11 cellular contexts compared by ENCODE assay signal in genomic region chr7:28815369-28815927, GRCh38.
DNase-seq lines count a peak whose midpoint lies in the region; ATAC-seq and TF ChIP-seq lines count a peak whose summit lies in the region.
"Had no signal": no experiment of that assay in that cellular context is flagged by ENCODE, and none has a peak within 500 bp of the region (broad histone marks: within the 10 kb centered on the region; RNA-seq: fewer than 3 reads in every experiment).

No MANE protein-coding gene starts in this region.

- H3K4me3 Mint-ChIP-seq in naive B cell (peak overlapping the region; percentile 0 to 65 (median 20)), endothelial cell (ENCODE audit: unreplicated experiment) (no peak overlapping the region), type B pancreatic cell (no peak overlapping the region)
- H3K4me3 Mint-ChIP-seq in activated CD4-positive, alpha-beta T cell treated with anti-CD3 and anti-CD28 coated beads, Interleukin-2, amount 10 ng/mL, durations not matched to agents 24 days and 14 days = no peak overlapping the region
- H3K4me3 Mint-ChIP-seq: activated naive CD8-positive, alpha-beta T cell treated with anti-CD3 and anti-CD28 coated beads, Interleukin-2, amount 50 U/mL, for 24 hours had no signal

- ATAC-seq in GM18873 (IDR thresholded peaks at IDR 0.05; ENCODE audit: low FRiP score, unreplicated experiment) (peak; percentile 21), HG02571 (IDR thresholded peaks at IDR 0.05; ENCODE audit: unreplicated experiment) (peak; percentile 42), HG03432 (IDR thresholded peaks at IDR 0.05; ENCODE audit: unreplicated experiment) (peak; percentile 47), naive B cell (ENCODE audit: low read depth in 2 of 2) (no peak)
- ATAC-seq: activated naive CD8-positive, alpha-beta T cell treated with anti-CD3 and anti-CD28 coated beads, Interleukin-2, amount 50 U/mL, for 24 hours had no signal

- no peaks in the 10 kb centered on the region for H3K36me3 Mint-ChIP-seq in naive B cell
- no peaks in the 10 kb centered on the region for H3K36me3 Mint-ChIP-seq in endothelial cell (ENCODE audit: low read depth, unreplicated experiment)
- H3K36me3 Mint-ChIP-seq in type B pancreatic cell = peaks cover 3% of the 10 kb centered on the region
- H3K36me3 Mint-ChIP-seq in activated CD4-positive, alpha-beta T cell treated with anti-CD3 and anti-CD28 coated beads, Interleukin-2, amount 10 ng/mL, durations not matched to agents 24 days and 14 days (ENCODE audit: low read depth) = no peaks in the 10 kb centered on the region

- H3K9me3 Mint-ChIP-seq in naive B cell = no peaks in the 10 kb centered on the region
- H3K9me3 Mint-ChIP-seq in endothelial cell (ENCODE audit: unreplicated experiment) = no peaks in the 10 kb centered on the region
- H3K9me3 Mint-ChIP-seq in type B pancreatic cell = no peaks in the 10 kb centered on the region
- no peaks in the 10 kb centered on the region for H3K9me3 Mint-ChIP-seq in activated CD4-positive, alpha-beta T cell treated with anti-CD3 and anti-CD28 coated beads, Interleukin-2, amount 10 ng/mL, durations not matched to agents 24 days and 14 days
- H3K9me3 Mint-ChIP-seq: activated naive CD8-positive, alpha-beta T cell treated with anti-CD3 and anti-CD28 coated beads, Interleukin-2, amount 50 U/mL, for 24 hours had no signal

- peaks cover 11 to 38% (median 37%) of the 10 kb centered on the region in 3 donors for H3K4me1 Mint-ChIP-seq in naive B cell
- H3K4me1 Mint-ChIP-seq in endothelial cell (ENCODE audit: unreplicated experiment) = no peaks in the 10 kb centered on the region
- H3K4me1 Mint-ChIP-seq in type B pancreatic cell (ENCODE audit: unreplicated experiment) = peaks cover 8% of the 10 kb centered on the region
- no peaks in the 10 kb centered on the region for H3K4me1 Mint-ChIP-seq in activated CD4-positive, alpha-beta T cell treated with anti-CD3 and anti-CD28 coated beads, Interleukin-2, amount 10 ng/mL, durations not matched to agents 24 days and 14 days

- intact Hi-C loops in activated CD4-positive, alpha-beta T cell treated with anti-CD3 and anti-CD28 coated beads, Interleukin-2, amount 10 ng/mL, durations not matched to agents 24 days and 14 days (cut with micrococcal nuclease) = no loop called here

- TF ChIP-seq CTCF in endothelial cell (IDR thresholded peaks at IDR 0.05; ENCODE audit: unreplicated experiment) = no peak
- no peak for TF ChIP-seq CTCF in type B pancreatic cell (conservative IDR thresholded peaks at IDR 0.05)

- H3K27ac Mint-ChIP-seq in naive B cell = peak overlapping the region in 5 of 6 donors; percentile 1 to 86 (median 23)
- no peak overlapping the region for H3K27ac Mint-ChIP-seq in endothelial cell (ENCODE audit: unreplicated experiment)
- no peak overlapping the region for H3K27ac Mint-ChIP-seq in type B pancreatic cell
- H3K27ac Mint-ChIP-seq in activated CD4-positive, alpha-beta T cell treated with anti-CD3 and anti-CD28 coated beads, Interleukin-2, amount 10 ng/mL, durations not matched to agents 24 days and 14 days = no peak overlapping the region
- H3K27ac Mint-ChIP-seq: activated naive CD8-positive, alpha-beta T cell treated with anti-CD3 and anti-CD28 coated beads, Interleukin-2, amount 50 U/mL, for 24 hours had no signal

- H3K27me3 Mint-ChIP-seq in naive B cell (no peaks in the 10 kb centered on the region), endothelial cell (ENCODE audit: unreplicated experiment) (peaks cover 2% of the 10 kb centered on the region), type B pancreatic cell (no peaks in the 10 kb centered on the region)
- H3K27me3 Mint-ChIP-seq in activated CD4-positive, alpha-beta T cell treated with anti-CD3 and anti-CD28 coated beads, Interleukin-2, amount 10 ng/mL, durations not matched to agents 24 days and 14 days = no peaks in the 10 kb centered on the region
- H3K27me3 Mint-ChIP-seq: activated naive CD8-positive, alpha-beta T cell treated with anti-CD3 and anti-CD28 coated beads, Interleukin-2, amount 50 U/mL, for 24 hours had no signal

- DNase-seq in naive B cell = no peak
- DNase-seq in endothelial cell (ENCODE audit: low spot score) = no peak
- DNase-seq in type B pancreatic cell (ENCODE audit: extremely low spot score, unreplicated experiment) = no peak
- DNase-seq in stimulated activated CD4-positive, alpha-beta T cell treated with anti-CD3 and anti-CD28 coated beads, Interleukin-2, amount 100 ng/mL, for 48 hours = no peak
- no peak for DNase-seq in activated CD4-positive, alpha-beta T cell treated with anti-CD3 and anti-CD28 coated beads, Interleukin-2, amount 10 ng/mL, durations not matched to agents 24 days and 14 days
- DNase-seq: activated CD4-positive, alpha-beta T cell treated with anti-CD3 and anti-CD28 coated beads for 4 hours; activated naive CD8-positive, alpha-beta T cell treated with anti-CD3 and anti-CD28 coated beads, Interleukin-2, amount 50 U/mL, for 24 hours; NCI-H1048 had no signal

Comparison
In these comparisons a context has a peak if more than half of its experiments do, and no peak if none do; other contexts are left out.
1. ATAC-seq: peak in GM18873 (single experiment), HG02571 (single experiment) and HG03432 (single experiment); none in naive B cell (0 of 2).
2. H3K27ac Mint-ChIP-seq: peak in naive B cell (5 of 6); none in endothelial cell (single experiment), type B pancreatic cell (single experiment) and activated CD4-positive, alpha-beta T cell treated with anti-CD3 and anti-CD28 coated beads, Interleukin-2, amount 10 ng/mL, durations not matched to agents 24 days and 14 days (single experiment).
3. H3K4me3 Mint-ChIP-seq: peak in naive B cell (8 of 8); none in endothelial cell (single experiment), type B pancreatic cell (single experiment) and activated CD4-positive, alpha-beta T cell treated with anti-CD3 and anti-CD28 coated beads, Interleukin-2, amount 10 ng/mL, durations not matched to agents 24 days and 14 days (single experiment).